ENCODE assay signal across 1 cellular context in the genomic region with DNA sequence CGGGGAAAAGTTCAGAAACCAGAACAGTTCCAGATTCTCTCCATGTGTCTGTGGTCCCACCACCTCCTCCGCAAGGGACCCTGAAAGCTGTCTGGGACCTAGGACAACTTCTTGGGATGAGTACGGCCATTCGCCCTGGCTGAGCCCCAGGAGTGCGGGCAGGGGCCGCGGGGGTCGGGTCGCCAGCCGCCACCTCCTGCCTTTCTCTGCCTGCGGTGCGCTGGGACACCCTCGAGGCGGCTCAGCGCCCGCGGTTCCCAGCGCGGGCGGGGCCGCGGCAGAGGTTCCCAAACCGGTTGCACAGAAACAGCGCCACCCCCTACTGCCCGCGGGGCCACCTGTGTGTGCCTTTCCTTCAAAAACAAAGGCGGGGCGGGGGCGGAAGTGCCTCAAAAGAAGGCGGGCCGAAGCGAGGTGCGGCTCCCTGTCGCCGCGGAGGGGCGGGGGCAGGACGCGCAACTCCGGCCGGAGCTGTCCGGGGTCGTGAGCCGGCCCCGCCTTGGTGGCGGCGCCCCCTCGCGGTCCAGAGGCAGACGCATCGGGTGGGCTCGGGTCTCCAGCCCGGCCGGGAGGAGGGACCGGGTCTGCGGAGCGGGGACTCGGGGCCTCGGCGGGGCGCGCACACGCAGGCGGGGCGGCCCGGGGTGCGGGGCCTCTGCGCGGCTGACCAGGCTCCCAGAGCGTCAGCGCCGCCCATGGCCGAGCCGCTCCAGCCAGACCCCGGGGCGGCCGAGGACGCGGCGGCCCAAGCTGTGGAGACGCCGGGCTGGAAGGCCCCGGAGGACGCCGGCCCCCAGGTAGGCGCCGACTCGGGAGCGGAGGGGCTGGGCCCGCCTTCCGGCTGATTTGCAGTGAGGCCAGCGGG.
TF ChIP-seq lines count a peak whose summit lies in the region.

A gene with protein sequence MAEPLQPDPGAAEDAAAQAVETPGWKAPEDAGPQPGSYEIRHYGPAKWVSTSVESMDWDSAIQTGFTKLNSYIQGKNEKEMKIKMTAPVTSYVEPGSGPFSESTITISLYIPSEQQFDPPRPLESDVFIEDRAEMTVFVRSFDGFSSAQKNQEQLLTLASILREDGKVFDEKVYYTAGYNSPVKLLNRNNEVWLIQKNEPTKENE (plus strand): TSS at position 423 of the 865 bp plus-strand sequence. CDS start 273 bp downstream, at position 696.

TF ChIP-seq in GM12878, 131 proteins besides CTCF, POLR2A, EP300 and RAD21 (continued from another document):
- TF ChIP-seq, protein P1, sequence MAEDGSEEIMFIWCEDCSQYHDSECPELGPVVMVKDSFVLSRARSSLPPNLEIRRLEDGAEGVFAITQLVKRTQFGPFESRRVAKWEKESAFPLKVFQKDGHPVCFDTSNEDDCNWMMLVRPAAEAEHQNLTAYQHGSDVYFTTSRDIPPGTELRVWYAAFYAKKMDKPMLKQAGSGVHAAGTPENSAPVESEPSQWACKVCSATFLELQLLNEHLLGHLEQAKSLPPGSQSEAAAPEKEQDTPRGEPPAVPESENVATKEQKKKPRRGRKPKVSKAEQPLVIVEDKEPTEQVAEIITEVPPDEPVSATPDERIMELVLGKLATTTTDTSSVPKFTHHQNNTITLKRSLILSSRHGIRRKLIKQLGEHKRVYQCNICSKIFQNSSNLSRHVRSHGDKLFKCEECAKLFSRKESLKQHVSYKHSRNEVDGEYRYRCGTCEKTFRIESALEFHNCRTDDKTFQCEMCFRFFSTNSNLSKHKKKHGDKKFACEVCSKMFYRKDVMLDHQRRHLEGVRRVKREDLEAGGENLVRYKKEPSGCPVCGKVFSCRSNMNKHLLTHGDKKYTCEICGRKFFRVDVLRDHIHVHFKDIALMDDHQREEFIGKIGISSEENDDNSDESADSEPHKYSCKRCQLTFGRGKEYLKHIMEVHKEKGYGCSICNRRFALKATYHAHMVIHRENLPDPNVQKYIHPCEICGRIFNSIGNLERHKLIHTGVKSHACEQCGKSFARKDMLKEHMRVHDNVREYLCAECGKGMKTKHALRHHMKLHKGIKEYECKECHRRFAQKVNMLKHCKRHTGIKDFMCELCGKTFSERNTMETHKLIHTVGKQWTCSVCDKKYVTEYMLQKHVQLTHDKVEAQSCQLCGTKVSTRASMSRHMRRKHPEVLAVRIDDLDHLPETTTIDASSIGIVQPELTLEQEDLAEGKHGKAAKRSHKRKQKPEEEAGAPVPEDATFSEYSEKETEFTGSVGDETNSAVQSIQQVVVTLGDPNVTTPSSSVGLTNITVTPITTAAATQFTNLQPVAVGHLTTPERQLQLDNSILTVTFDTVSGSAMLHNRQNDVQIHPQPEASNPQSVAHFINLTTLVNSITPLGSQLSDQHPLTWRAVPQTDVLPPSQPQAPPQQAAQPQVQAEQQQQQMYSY (CRISPR knock-in tag; IDR thresholded peaks at IDR 0.05), result no peak
- TF ChIP-seq BCL3 (IDR thresholded peaks at IDR 0.05; ENCODE audit: borderline replicate concordance, insufficient read depth, low read depth, low read length, poor library complexity, severe bottlenecking), result no peak
- no peak for TF ChIP-seq CEBPB (IDR thresholded peaks at IDR 0.05; ENCODE audit: borderline replicate concordance in 1 of 2, low read depth in 2 of 2, low read length in 2 of 2)
- no peak for TF ChIP-seq WRNIP1 (IDR thresholded peaks at IDR 0.05; ENCODE audit: borderline replicate concordance, low read depth, low read length)
- TF ChIP-seq, protein P2, sequence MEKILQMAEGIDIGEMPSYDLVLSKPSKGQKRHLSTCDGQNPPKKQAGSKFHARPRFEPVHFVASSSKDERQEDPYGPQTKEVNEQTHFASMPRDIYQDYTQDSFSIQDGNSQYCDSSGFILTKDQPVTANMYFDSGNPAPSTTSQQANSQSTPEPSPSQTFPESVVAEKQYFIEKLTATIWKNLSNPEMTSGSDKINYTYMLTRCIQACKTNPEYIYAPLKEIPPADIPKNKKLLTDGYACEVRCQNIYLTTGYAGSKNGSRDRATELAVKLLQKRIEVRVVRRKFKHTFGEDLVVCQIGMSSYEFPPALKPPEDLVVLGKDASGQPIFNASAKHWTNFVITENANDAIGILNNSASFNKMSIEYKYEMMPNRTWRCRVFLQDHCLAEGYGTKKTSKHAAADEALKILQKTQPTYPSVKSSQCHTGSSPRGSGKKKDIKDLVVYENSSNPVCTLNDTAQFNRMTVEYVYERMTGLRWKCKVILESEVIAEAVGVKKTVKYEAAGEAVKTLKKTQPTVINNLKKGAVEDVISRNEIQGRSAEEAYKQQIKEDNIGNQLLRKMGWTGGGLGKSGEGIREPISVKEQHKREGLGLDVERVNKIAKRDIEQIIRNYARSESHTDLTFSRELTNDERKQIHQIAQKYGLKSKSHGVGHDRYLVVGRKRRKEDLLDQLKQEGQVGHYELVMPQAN (conservative IDR thresholded peaks at IDR 0.05), result peak; percentile 86
- peak; percentile 92 for TF ChIP-seq LARP7 (IDR thresholded peaks at IDR 0.05)
- peak in 1 of 2 experiments; percentile 80; a peak in 2 of 3 replicates for TF ChIP-seq EGR1 (IDR thresholded peaks at IDR 0.05; ENCODE audit: borderline replicate concordance in 1 of 2, low read depth in 2 of 2, low read length in 2 of 2)
- TF ChIP-seq, protein P3, sequence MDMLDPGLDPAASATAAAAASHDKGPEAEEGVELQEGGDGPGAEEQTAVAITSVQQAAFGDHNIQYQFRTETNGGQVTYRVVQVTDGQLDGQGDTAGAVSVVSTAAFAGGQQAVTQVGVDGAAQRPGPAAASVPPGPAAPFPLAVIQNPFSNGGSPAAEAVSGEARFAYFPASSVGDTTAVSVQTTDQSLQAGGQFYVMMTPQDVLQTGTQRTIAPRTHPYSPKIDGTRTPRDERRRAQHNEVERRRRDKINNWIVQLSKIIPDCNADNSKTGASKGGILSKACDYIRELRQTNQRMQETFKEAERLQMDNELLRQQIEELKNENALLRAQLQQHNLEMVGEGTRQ (IDR thresholded peaks at IDR 0.05; ENCODE audit: borderline replicate concordance, low read depth, low read length), result no peak
- no peak for TF ChIP-seq ZNF622 (IDR thresholded peaks at IDR 0.05)
- no peak for TF ChIP-seq YBX1 (IDR thresholded peaks at IDR 0.05)
- TF ChIP-seq KAT2A (conservative IDR thresholded peaks at IDR 0.05; ENCODE audit: control insufficient read depth, low read depth, low read length), result no peak
- 0 out of 2 replicates have a peak, but pooled peaks have one; percentile 25 for TF ChIP-seq ZNF207 (IDR thresholded peaks at IDR 0.05; ENCODE audit: borderline replicate concordance)
- peak; percentile 56; the same call in 1 of the 2 replicates for TF ChIP-seq POLR2AphosphoS2 (IDR thresholded peaks at IDR 0.05; ENCODE audit: low read depth, low read length)
- no peak for TF ChIP-seq SMAD5 (IDR thresholded peaks at IDR 0.05; ENCODE audit: low read depth)
- TF ChIP-seq NR2F1 (conservative IDR thresholded peaks at IDR 0.05), result peak; percentile 77; the same call in 1 of the 2 replicates
- TF ChIP-seq E2F4 (IDR thresholded peaks at IDR 0.05; ENCODE audit: low read depth, low read length), result no peak
- TF ChIP-seq, protein P4, sequence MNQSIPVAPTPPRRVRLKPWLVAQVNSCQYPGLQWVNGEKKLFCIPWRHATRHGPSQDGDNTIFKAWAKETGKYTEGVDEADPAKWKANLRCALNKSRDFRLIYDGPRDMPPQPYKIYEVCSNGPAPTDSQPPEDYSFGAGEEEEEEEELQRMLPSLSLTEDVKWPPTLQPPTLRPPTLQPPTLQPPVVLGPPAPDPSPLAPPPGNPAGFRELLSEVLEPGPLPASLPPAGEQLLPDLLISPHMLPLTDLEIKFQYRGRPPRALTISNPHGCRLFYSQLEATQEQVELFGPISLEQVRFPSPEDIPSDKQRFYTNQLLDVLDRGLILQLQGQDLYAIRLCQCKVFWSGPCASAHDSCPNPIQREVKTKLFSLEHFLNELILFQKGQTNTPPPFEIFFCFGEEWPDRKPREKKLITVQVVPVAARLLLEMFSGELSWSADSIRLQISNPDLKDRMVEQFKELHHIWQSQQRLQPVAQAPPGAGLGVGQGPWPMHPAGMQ (IDR thresholded peaks at IDR 0.05; ENCODE audit: borderline replicate concordance), result no peak
- TF ChIP-seq ATF3 (IDR thresholded peaks at IDR 0.05; ENCODE audit: borderline replicate concordance, extremely low read depth, low read depth, low read length), result no peak
